In the genomic region with DNA sequence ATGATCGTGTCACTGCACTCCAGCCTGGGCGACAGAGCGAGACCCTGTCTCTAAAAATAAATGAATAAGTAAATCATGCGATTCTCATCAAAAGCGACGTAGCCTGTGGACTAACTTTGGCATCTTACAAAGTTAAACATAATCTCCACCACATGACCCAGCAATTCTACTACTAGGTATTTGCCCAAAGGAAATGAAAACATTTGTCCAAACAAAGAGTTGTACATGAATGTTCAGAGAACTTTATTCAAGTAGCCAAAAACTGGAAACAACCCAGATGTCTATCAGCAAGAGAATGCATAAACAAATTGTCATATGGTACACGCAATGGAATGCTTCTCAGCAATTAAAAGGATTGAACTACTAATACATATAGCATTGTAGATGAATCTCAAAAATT, we compare ENCODE assay signal across 17 cellular contexts.
DNase-seq lines count a peak whose midpoint lies in the region; ATAC-seq, FAIRE-seq and TF ChIP-seq lines count a peak whose summit lies in the region.
"Had no signal": no experiment of that assay in that cellular context is flagged by ENCODE, and none has a peak within 500 bp of the region (broad histone marks: within the 10 kb centered on the region; RNA-seq: fewer than 3 reads in every experiment).

No MANE protein-coding gene starts in this region.

- H3K27ac ChIP-seq in C4-2B: peak overlapping the region; percentile 85
- H3K27ac ChIP-seq in RWPE2 (ENCODE audit: poor library complexity, severe bottlenecking): peak overlapping the region; percentile 100
- peak overlapping the region; percentile 33 for H3K27ac ChIP-seq in lower lobe of right lung
- no peak overlapping the region for H3K27ac ChIP-seq in pancreas
- H3K27ac ChIP-seq: coronary artery, KMS-11 had no signal

- no peaks in the 10 kb centered on the region for H3K27me3 ChIP-seq in RWPE2 (ENCODE audit: insufficient read depth, poor library complexity, severe bottlenecking)
- no peaks in the 10 kb centered on the region for H3K27me3 ChIP-seq in lower lobe of right lung (ENCODE audit: low read depth)
- H3K27me3 ChIP-seq in pancreas: no peaks in the 10 kb centered on the region
- H3K27me3 ChIP-seq: esophagus squamous epithelium had no signal

- H3K4me3 ChIP-seq in RWPE2 (ENCODE audit: severe bottlenecking) (no peak overlapping the region), epithelial cell of esophagus (ENCODE audit: low read length) (no peak overlapping the region), lower lobe of right lung (no peak overlapping the region), pancreas (no peak overlapping the region)
- H3K4me3 ChIP-seq: coronary artery, esophagus squamous epithelium had no signal

- no peaks in the 10 kb centered on the region for H3K36me3 ChIP-seq in RWPE2 (ENCODE audit: low read depth)
- H3K36me3 ChIP-seq in lower lobe of right lung: no peaks in the 10 kb centered on the region
- H3K36me3 ChIP-seq in pancreas: no peaks in the 10 kb centered on the region
- H3K36me3 ChIP-seq: esophagus squamous epithelium had no signal

- H3K9me3 ChIP-seq in RWPE2 (ENCODE audit: severe bottlenecking): no peaks in the 10 kb centered on the region
- H3K9me3 ChIP-seq in lower lobe of right lung: no peaks in the 10 kb centered on the region
- H3K9me3 ChIP-seq in pancreas: no peaks in the 10 kb centered on the region
- H3K9me3 ChIP-seq: esophagus squamous epithelium had no signal

- no peak for DNase-seq in RWPE2 (ENCODE audit: low spot score)
- peak; percentile 47 for DNase-seq in epithelial cell of esophagus (ENCODE audit: low read depth)
- no peak for DNase-seq in lower lobe of right lung
- DNase-seq in stimulated activated CD4-positive, alpha-beta T cell treated with anti-CD3 and anti-CD28 coated beads, Interleukin-2, amount 100 ng/mL, for 24 hours: no peak
- DNase-seq in pancreas: no peak
- no peak for DNase-seq in frontal cortex (ENCODE audit: low spot score in 2 of 2)
- DNase-seq: activated CD4-positive, alpha-beta memory T cell treated with anti-CD3 and anti-CD28 coated beads, Interleukin-2, amount 10 ng/mL, durations not matched to agents 7 days and 5 days; DMS 273 treated with DMSO at 0.1 percent for 48 hours; esophagus squamous epithelium; NCI-H446 treated with DMSO at 0.1 percent for 48 hours; substantia nigra had no signal

- intact Hi-C loops in lower lobe of right lung (cut with DNase I) (no loop called here), pancreas (cut with DNase I) (no loop called here)

- FAIRE-seq in pancreas (lab: Jason Lieb, UNC) (no peak), frontal cortex (lab: Jason Lieb, UNC) (no peak)
- FAIRE-seq: GM18507 had no signal

- 52 to 66% methylated on average over 7 of the region's 7 CpGs for WGBS in pancreas, 2 donors

- ATAC-seq in RWPE2 (ENCODE audit: low read depth) (no peak), lower lobe of right lung (no peak), GM21786 (IDR thresholded peaks at IDR 0.05; ENCODE audit: unreplicated experiment) (no peak), pancreas (no peak)
- ATAC-seq: natural killer cell treated with Interleukin-12 subunit alpha and Interleukin-12 subunit beta and Interleukin-15 and Interleukin-18, amount 100 ng/mL, for 72 hours had no signal

- peaks cover 48% of the 10 kb centered on the region for H3K4me1 ChIP-seq in RWPE2 (ENCODE audit: insufficient read depth, poor library complexity, severe bottlenecking)
- peaks cover 77% of the 10 kb centered on the region for H3K4me1 ChIP-seq in lower lobe of right lung
- no peaks in the 10 kb centered on the region for H3K4me1 ChIP-seq in pancreas

- TF ChIP-seq CTCF in C4-2B (conservative IDR thresholded peaks at IDR 0.05) (no peak), RWPE2 (IDR thresholded peaks at IDR 0.05; ENCODE audit: poor library complexity, severe bottlenecking) (no peak), epithelial cell of esophagus (IDR thresholded peaks at IDR 0.05; ENCODE audit: insufficient read depth, low read depth, low read length, missing control alignments) (no peak), lower lobe of right lung (IDR thresholded peaks at IDR 0.05) (no peak), pancreas (IDR thresholded peaks at IDR 0.05) (no peak)

Comparison
In these comparisons a context has a peak if more than half of its experiments do, and no peak if none do; other contexts are left out.
1. H3K27ac ChIP-seq: peak in C4-2B (single experiment), RWPE2 (single experiment) and lower lobe of right lung (single experiment); none in pancreas (0 of 4).